ENCODE assay signal across 15 cellular contexts in the genomic region with DNA sequence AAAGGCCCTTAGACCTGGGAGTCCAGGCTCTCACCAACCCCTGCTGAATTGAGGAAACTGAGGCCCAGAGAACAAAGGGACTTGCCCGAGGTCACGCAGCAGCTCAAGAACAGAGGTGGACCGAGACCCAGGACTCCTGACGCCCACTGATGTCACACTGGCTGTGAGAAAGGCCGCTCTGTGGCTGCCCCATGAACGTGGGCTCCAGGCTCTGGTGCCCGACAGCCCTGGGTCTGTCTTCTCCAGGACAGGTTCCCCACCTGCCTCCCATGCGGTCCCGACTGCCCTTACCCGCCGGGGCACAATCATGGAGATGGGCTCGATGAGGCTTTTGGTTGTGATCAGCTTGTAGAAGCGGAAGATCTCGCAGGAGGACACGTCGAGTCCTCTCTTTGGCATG. TPM values are rescaled to one million over a fixed set of nuclear protein-coding genes. Genes with fewer than 3 reads are reported as not detected.
DNase-seq lines count a peak whose midpoint lies in the region; ATAC-seq, FAIRE-seq and TF ChIP-seq lines count a peak whose summit lies in the region.
"Had no signal": no experiment of that assay in that cellular context is flagged by ENCODE, and none has a peak within 500 bp of the region (broad histone marks: within the 10 kb centered on the region; RNA-seq: fewer than 3 reads in every experiment).

No MANE protein-coding gene starts in this region.

- FAIRE-seq in kidney (lab: Jason Lieb, UNC) (no peak), GM19239 (lab: Jason Lieb, UNC) (no peak)
- FAIRE-seq: A549, GM18507, H1, K562 had no signal

- no peak overlapping the region for H3K9ac ChIP-seq in kidney (ENCODE audit: low read length in 2 of 2)

- no peaks in the 10 kb centered on the region for H3K9me3 Mint-ChIP-seq in IgD-negative memory B cell
- no peaks in the 10 kb centered on the region for H3K9me3 Mint-ChIP-seq in activated T-cell treated with anti-CD3 and anti-CD28 coated beads, Interleukin-2, amount 50 U/mL, for 4 hours
- no peaks in the 10 kb centered on the region for H3K9me3 Mint-ChIP-seq in activated T-helper 2 cell treated with anti-CD3 and anti-CD28 coated beads, Interferon-gamma antibody, Interleukin-2, Interleukin-4, amounts not matched to agents 10 μg/mL and 5 μg/mL and 100 μg/mL, durations not matched to agents 14 hours and 24 hours and 36 hours
- H3K9me3 Mint-ChIP-seq: CD4-positive, CD25-positive, alpha-beta regulatory T cell had no signal

- H3K27ac Mint-ChIP-seq in IgD-negative memory B cell, result peak overlapping the region in 2 of 3 donors; percentile 46 to 91
- no peak overlapping the region for H3K27ac Mint-ChIP-seq in activated T-helper 2 cell treated with anti-CD3 and anti-CD28 coated beads, Interferon-gamma antibody, Interleukin-2, Interleukin-4, amounts not matched to agents 10 μg/mL and 5 μg/mL and 100 μg/mL, durations not matched to agents 14 hours and 24 hours and 36 hours

- H2AFZ ChIP-seq in osteoblast (ENCODE audit: low read length), result no peak overlapping the region

- peaks cover 4% of the 10 kb centered on the region for H3K27me3 ChIP-seq in osteoblast (ENCODE audit: insufficient read depth, low read length)
- H3K27me3 ChIP-seq in upper lobe of right lung, result no peaks in the 10 kb centered on the region

- H3K4me3 ChIP-seq in kidney (ENCODE audit: low read length in 2 of 2) (no peak overlapping the region), osteoblast (ENCODE audit: insufficient read depth, low read length) (no peak overlapping the region), upper lobe of right lung (no peak overlapping the region)
- H3K4me3 ChIP-seq: A549, HAP-1, K562 had no signal

- no peaks in the 10 kb centered on the region for H4K20me1 ChIP-seq in osteoblast (ENCODE audit: insufficient read depth, low read length)

- DNase-seq in kidney, result peak; percentile 47
- DNase-seq in osteoblast (ENCODE audit: insufficient read length, low spot score, missing footprints), result peak; percentile 74
- DNase-seq in upper lobe of right lung, result peak; percentile 32
- DNase-seq in activated T-cell treated with anti-CD3 and anti-CD28 coated beads, Interleukin-2, amount 50 U/mL, for 4 hours, result no peak
- DNase-seq in activated T-helper 2 cell treated with anti-CD3 and anti-CD28 coated beads, Interferon-gamma antibody, Interleukin-2, Interleukin-4, amounts not matched to agents 10 μg/mL and 5 μg/mL and 100 μg/mL, durations not matched to agents 14 hours and 24 hours and 36 hours (ENCODE audit: low spot score), result no peak
- DNase-seq in GM19239 (ENCODE audit: insufficient read length, low spot score), result no peak
- DNase-seq: CD4-positive, CD25-positive, alpha-beta regulatory T cell; DMS 273 treated with DMSO at 0.1 percent for 48 hours had no signal

- ATAC-seq in upper lobe of right lung, result no peak
- ATAC-seq in activated T-cell treated with anti-CD3 and anti-CD28 coated beads, Interleukin-2, amount 50 U/mL, for 4 hours, result no peak
- no peak for ATAC-seq in HG02852 (IDR thresholded peaks at IDR 0.05; ENCODE audit: unreplicated experiment)
- ATAC-seq: A549, K562 had no signal

- TF ChIP-seq CTCF in kidney (IDR thresholded peaks at IDR 0.05; ENCODE audit: borderline replicate concordance, extremely low read depth, insufficient read depth) (no peak), osteoblast (IDR thresholded peaks at IDR 0.05; ENCODE audit: extremely low read depth, low read depth, low read length) (no peak), upper lobe of right lung (IDR thresholded peaks at IDR 0.05) (no peak)

- intact Hi-C loops in kidney (cut with DNase I) (no loop called here), upper lobe of right lung (cut with DNase I) (no loop called here)
- intact Hi-C loops in activated T-helper 2 cell treated with anti-CD3 and anti-CD28 coated beads, Interferon-gamma antibody, Interleukin-2, Interleukin-4, amounts not matched to agents 10 μg/mL and 5 μg/mL and 100 μg/mL, durations not matched to agents 14 hours and 24 hours and 36 hours (cut with micrococcal nuclease), result no loop called here

- H3K4me1 Mint-ChIP-seq in IgD-negative memory B cell, result peaks cover 13 to 15% (median 14%) of the 10 kb centered on the region in 3 donors
- peaks cover 5% of the 10 kb centered on the region for H3K4me1 Mint-ChIP-seq in activated T-cell treated with anti-CD3 and anti-CD28 coated beads, Interleukin-2, amount 50 U/mL, for 4 hours (ENCODE audit: low read depth)
- peaks cover 7% of the 10 kb centered on the region for H3K4me1 Mint-ChIP-seq in activated T-helper 2 cell treated with anti-CD3 and anti-CD28 coated beads, Interferon-gamma antibody, Interleukin-2, Interleukin-4, amounts not matched to agents 10 μg/mL and 5 μg/mL and 100 μg/mL, durations not matched to agents 14 hours and 24 hours and 36 hours (ENCODE audit: low read depth)

- H3K27ac ChIP-seq in kidney (ENCODE audit: low read depth in 2 of 2, low read length in 2 of 2) (no peak overlapping the region), osteoblast (ENCODE audit: low read depth, low read length) (no peak overlapping the region), upper lobe of right lung (peak overlapping the region; percentile 30)
- H3K27ac ChIP-seq: A549 had no signal

- H3K79me2 ChIP-seq in osteoblast (ENCODE audit: insufficient read depth, low read length), result no peaks in the 10 kb centered on the region

- H3K36me3 Mint-ChIP-seq in IgD-negative memory B cell, result no peaks in the 10 kb centered on the region
- peaks cover 19% of the 10 kb centered on the region for H3K36me3 Mint-ChIP-seq in activated T-cell treated with anti-CD3 and anti-CD28 coated beads, Interleukin-2, amount 50 U/mL, for 4 hours (ENCODE audit: insufficient read depth)
- no peaks in the 10 kb centered on the region for H3K36me3 Mint-ChIP-seq in activated T-helper 2 cell treated with anti-CD3 and anti-CD28 coated beads, Interferon-gamma antibody, Interleukin-2, Interleukin-4, amounts not matched to agents 10 μg/mL and 5 μg/mL and 100 μg/mL, durations not matched to agents 14 hours and 24 hours and 36 hours (ENCODE audit: low read depth)

- no peaks in the 10 kb centered on the region for H3K27me3 Mint-ChIP-seq in IgD-negative memory B cell
- H3K27me3 Mint-ChIP-seq in activated T-cell treated with anti-CD3 and anti-CD28 coated beads, Interleukin-2, amount 50 U/mL, for 4 hours (ENCODE audit: low read depth), result no peaks in the 10 kb centered on the region
- H3K27me3 Mint-ChIP-seq in activated T-helper 2 cell treated with anti-CD3 and anti-CD28 coated beads, Interferon-gamma antibody, Interleukin-2, Interleukin-4, amounts not matched to agents 10 μg/mL and 5 μg/mL and 100 μg/mL, durations not matched to agents 14 hours and 24 hours and 36 hours (ENCODE audit: low read depth), result no peaks in the 10 kb centered on the region
- H3K27me3 Mint-ChIP-seq: CD4-positive, CD25-positive, alpha-beta regulatory T cell had no signal

- H3K4me2 ChIP-seq in osteoblast (ENCODE audit: insufficient read depth, low read length), result no peak overlapping the region
- H3K4me2 ChIP-seq: A549 had no signal

- H3K9me3 ChIP-seq in kidney (ENCODE audit: control insufficient read depth in 1 of 2, low read length in 2 of 2) (no peaks in the 10 kb centered on the region), osteoblast (ENCODE audit: low read depth, low read length) (no peaks in the 10 kb centered on the region), upper lobe of right lung (no peaks in the 10 kb centered on the region)
- H3K9me3 ChIP-seq: A549, HAP-1 had no signal

- H3K4me3 Mint-ChIP-seq in IgD-negative memory B cell, result peak overlapping the region in 1 of 4 donors; percentile 9
- H3K4me3 Mint-ChIP-seq in activated T-cell treated with anti-CD3 and anti-CD28 coated beads, Interleukin-2, amount 50 U/mL, for 4 hours, result no peak overlapping the region
- no peak overlapping the region for H3K4me3 Mint-ChIP-seq in activated T-helper 2 cell treated with anti-CD3 and anti-CD28 coated beads, Interferon-gamma antibody, Interleukin-2, Interleukin-4, amounts not matched to agents 10 μg/mL and 5 μg/mL and 100 μg/mL, durations not matched to agents 14 hours and 24 hours and 36 hours (ENCODE audit: low read depth)
- H3K4me3 Mint-ChIP-seq: CD4-positive, CD25-positive, alpha-beta regulatory T cell had no signal

- H3K4me1 ChIP-seq in kidney (ENCODE audit: control insufficient read depth in 1 of 2, insufficient read depth in 1 of 2, low read depth in 1 of 2, low read length in 2 of 2), result no peaks in the 10 kb centered on the region
- H3K4me1 ChIP-seq in osteoblast (ENCODE audit: insufficient read depth, low read length), result no peaks in the 10 kb centered on the region
- H3K4me1 ChIP-seq in upper lobe of right lung, result no peaks in the 10 kb centered on the region
- H3K4me1 ChIP-seq: A549, HAP-1 had no signal

- H3K36me3 ChIP-seq in kidney (ENCODE audit: control insufficient read depth in 1 of 2, insufficient read depth in 2 of 2, low read length in 2 of 2) (no peaks in the 10 kb centered on the region), osteoblast (ENCODE audit: insufficient read depth, low read length) (no peaks in the 10 kb centered on the region), upper lobe of right lung (no peaks in the 10 kb centered on the region)
- H3K36me3 ChIP-seq: HAP-1 had no signal

RNA-seq across cellular contexts. Expression of a gene that starts 9.3 kb away (rescaled TPM):
- 43.0 TPM for polyA plus RNA-seq in IgD-negative memory B cell
- 26.3 TPM for total RNA-seq in kidney
- 11.3 TPM for polyA plus RNA-seq in kidney (ENCODE audit: insufficient read depth, low read depth, low replicate concordance)
- total RNA-seq in osteoblast, result 0.59 and 1.1 TPM in 2 replicates
- 38.7 TPM for total RNA-seq in upper lobe of right lung
- total RNA-seq in activated T-cell treated with anti-CD3 and anti-CD28 coated beads, Interleukin-2, amount 50 U/mL, for 4 hours, result 10 to 100 TPM; 30.4 to 40.6 (median 32.5) TPM
- 37.7 and 41.5 TPM in 2 replicates for total RNA-seq in activated T-helper 2 cell treated with anti-CD3 and anti-CD28 coated beads, Interferon-gamma antibody, Interleukin-2, Interleukin-4, amounts not matched to agents 10 μg/mL and 5 μg/mL and 100 μg/mL, durations not matched to agents 14 hours and 24 hours and 36 hours

Comparison
In these comparisons a context has a peak if more than half of its experiments do, and no peak if none do; other contexts are left out.
1. DNase-seq: peak in kidney (single experiment), osteoblast (single experiment) and upper lobe of right lung (single experiment); none in activated T-cell treated with anti-CD3 and anti-CD28 coated beads, Interleukin-2, amount 50 U/mL, for 4 hours (single experiment), activated T-helper 2 cell treated with anti-CD3 and anti-CD28 coated beads, Interferon-gamma antibody, Interleukin-2, Interleukin-4, amounts not matched to agents 10 μg/mL and 5 μg/mL and 100 μg/mL, durations not matched to agents 14 hours and 24 hours and 36 hours (single experiment) and GM19239 (single experiment).
2. RNA of a gene that starts 9.3 kb away (total RNA-seq): 37.7 to 41.5 TPM in activated T-helper 2 cell treated with anti-CD3 and anti-CD28 coated beads, Interferon-gamma antibody, Interleukin-2, Interleukin-4, amounts not matched to agents 10 μg/mL and 5 μg/mL and 100 μg/mL, durations not matched to agents 14 hours and 24 hours and 36 hours, 38.7 TPM in upper lobe of right lung (single experiment), 30.4 to 40.6 TPM in activated T-cell treated with anti-CD3 and anti-CD28 coated beads, Interleukin-2, amount 50 U/mL, for 4 hours and 26.3 TPM in kidney (single experiment); 0.59 to 1.1 TPM in osteoblast; every median in the first group is over 10 times any median in the second.